10 cellular contexts compared by ENCODE assay signal in the genomic region with DNA sequence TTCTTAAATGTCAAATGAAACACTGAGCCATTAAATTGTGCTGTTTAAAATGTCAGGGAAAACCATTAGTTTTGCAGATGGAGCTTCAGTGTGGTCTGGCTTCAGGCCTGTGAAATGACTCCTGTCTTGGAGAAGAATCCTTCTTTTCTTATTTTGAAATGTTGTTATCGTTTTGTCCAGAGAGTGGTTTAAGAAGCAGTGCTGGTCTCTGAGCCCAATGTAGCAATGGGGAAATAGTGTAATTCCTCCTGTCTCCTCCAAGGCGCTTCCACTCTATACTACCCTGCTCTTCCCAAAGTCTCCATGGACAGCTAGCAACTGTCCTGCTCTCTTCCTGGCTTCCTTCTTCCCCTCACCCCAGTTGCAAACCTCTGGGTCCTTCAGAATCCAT.
DNase-seq lines count a peak whose midpoint lies in the region; ATAC-seq and TF ChIP-seq lines count a peak whose summit lies in the region.
"Had no signal": no experiment of that assay in that cellular context is flagged by ENCODE, and none has a peak within 500 bp of the region (broad histone marks: within the 10 kb centered on the region; RNA-seq: fewer than 3 reads in every experiment).

No MANE protein-coding gene starts in this region.

- no peak overlapping the region for H3K27ac Mint-ChIP-seq in memory B cell
- H3K27ac Mint-ChIP-seq: type B pancreatic cell had no signal

- H3K27me3 ChIP-seq in brain microvascular endothelial cell (replicated peaks) (no peaks in the 10 kb centered on the region), aorta (ENCODE audit: control insufficient read depth in 1 of 2, insufficient read depth in 2 of 2, low read length in 1 of 2) (no peaks in the 10 kb centered on the region)

- DNase-seq in Right ventricle myocardium inferior (ENCODE audit: missing footprints) (no peak), cardiac septum (ENCODE audit: low spot score) (no peak), brain microvascular endothelial cell (no peak), memory B cell (ENCODE audit: low spot score in 2 of 2) (no peak), aorta (no peak), COLO668 (lab: John Stamatoyannopoulos, UW; ENCODE audit: unreplicated experiment) (no peak), D341Med (ENCODE audit: low spot score) (no peak)
- DNase-seq: MV-4-11 had no signal

- no peaks in the 10 kb centered on the region for H3K36me3 ChIP-seq in brain microvascular endothelial cell (replicated peaks)
- no peaks in the 10 kb centered on the region for H3K36me3 ChIP-seq in aorta (ENCODE audit: control insufficient read depth in 1 of 2, insufficient read depth in 2 of 2, low read length in 1 of 2)

- peaks cover 0 to 3% of the 10 kb centered on the region in 2 donors for H3K4me1 ChIP-seq in aorta (ENCODE audit: control insufficient read depth in 1 of 2, insufficient read depth in 2 of 2, low read length in 2 of 2)

- peaks cover 19% of the 10 kb centered on the region for H3K4me1 Mint-ChIP-seq in memory B cell

- H3K4me3 ChIP-seq in brain microvascular endothelial cell (ENCODE audit: low read depth, low read length) (no peak overlapping the region), aorta (ENCODE audit: low read length in 2 of 2) (no peak overlapping the region)

- no peaks in the 10 kb centered on the region for H3K9me3 Mint-ChIP-seq in memory B cell
- H3K9me3 Mint-ChIP-seq: type B pancreatic cell had no signal

- no peaks in the 10 kb centered on the region for H3K27me3 Mint-ChIP-seq in memory B cell
- H3K27me3 Mint-ChIP-seq: type B pancreatic cell had no signal

- TF ChIP-seq CTCF in brain microvascular endothelial cell (IDR thresholded peaks at IDR 0.05; ENCODE audit: low read depth, low read length, missing control alignments), result peak; percentile 13

- in situ Hi-C loops in brain microvascular endothelial cell (cut with HindIII; ENCODE audit: low pct_ligation_motif_present, low sequenced_read_pairs), result no loop called here

- H3K36me3 Mint-ChIP-seq in memory B cell, result no peaks in the 10 kb centered on the region
- H3K36me3 Mint-ChIP-seq: type B pancreatic cell had no signal

- H3K4me3 Mint-ChIP-seq in memory B cell, result peak overlapping the region; percentile 24
- H3K4me3 Mint-ChIP-seq: type B pancreatic cell had no signal

- ATAC-seq in Right ventricle myocardium inferior, result peak; percentile 66
- no peak for ATAC-seq in memory B cell (ENCODE audit: low read depth)
- ATAC-seq in aorta (ENCODE audit: low FRiP score), result peak; percentile 64
- ATAC-seq in GM21390 (IDR thresholded peaks at IDR 0.05; ENCODE audit: unreplicated experiment), result no peak

- 77 to 82% methylated on average over 2 of the region's 2 CpGs for WGBS in aorta, 2 donors

- peak overlapping the region; percentile 97 for H3K27ac ChIP-seq in brain microvascular endothelial cell
- H3K27ac ChIP-seq in aorta (ENCODE audit: low read depth in 1 of 2, low read length in 2 of 2), result no peak overlapping the region

- no peaks in the 10 kb centered on the region for H3K9me3 ChIP-seq in aorta (ENCODE audit: control insufficient read depth, low read length)

- intact Hi-C loops in Right ventricle myocardium inferior (cut with DNase I), result no loop called here
- intact Hi-C loops in cardiac septum (cut with DNase I), result no loop called here
- intact Hi-C loops in aorta (cut with DNase I), result loop anchor here (5.0 kb wide), 1 partner anchor 67 kb away; no protein-coding TSS in a partner anchor

Comparison
In these comparisons a context has a peak if more than half of its experiments do, and no peak if none do; other contexts are left out.
1. ATAC-seq: peak in Right ventricle myocardium inferior (single experiment) and aorta (single experiment); none in memory B cell (single experiment) and GM21390 (single experiment).
2. intact Hi-C loops: an anchor here in aorta (5.0 kb wide); none called in Right ventricle myocardium inferior and cardiac septum.